ENCODE assay signal across 27 cellular contexts in genomic region chr2:224507789-224508188, GRCh38.
DNase-seq lines count a peak whose midpoint lies in the region; ATAC-seq, FAIRE-seq and TF ChIP-seq lines count a peak whose summit lies in the region.
"Had no signal": no experiment of that assay in that cellular context is flagged by ENCODE, and none has a peak within 500 bp of the region (broad histone marks: within the 10 kb centered on the region; RNA-seq: fewer than 3 reads in every experiment).

No MANE protein-coding gene starts in this region.

- H3K4me2 ChIP-seq in PC-3 (ENCODE audit: low read length): no peak overlapping the region
- H3K4me2 ChIP-seq in PC-9: no peak overlapping the region
- H3K4me2 ChIP-seq: BLaER1 had no signal

- H3K27me3 ChIP-seq in PC-3 (ENCODE audit: low read length): no peaks in the 10 kb centered on the region
- no peaks in the 10 kb centered on the region for H3K27me3 ChIP-seq in small intestine (ENCODE audit: control insufficient read depth in 2 of 2, insufficient read depth in 2 of 2, low read length in 2 of 2)
- no peaks in the 10 kb centered on the region for H3K27me3 ChIP-seq in PC-9 (ENCODE audit: insufficient read depth, low read depth)
- H3K27me3 ChIP-seq: BE2C, BLaER1 had no signal

- BruUV-seq in PC-3 (replicated peaks; lab: Mats Ljungman, UMichigan): no TSS peak
- BruUV-seq in PC-9 (replicated peaks; lab: Mats Ljungman, UMichigan): no TSS peak

- peaks cover 7% of the 10 kb centered on the region for H3K4me1 Mint-ChIP-seq in activated CD8-positive, alpha-beta T cell treated with anti-CD3 and anti-CD28 coated beads for 36 hours (ENCODE audit: low read depth)

- H3K36me3 ChIP-seq in PC-3 (ENCODE audit: low read depth, low read length) (peaks cover 31% of the 10 kb centered on the region; the same call in 1 of the 2 replicates), small intestine (ENCODE audit: control insufficient read depth in 2 of 2, insufficient read depth in 2 of 2, low read length in 2 of 2) (peaks cover 8 to 20% of the 10 kb centered on the region in 2 donors), PC-9 (ENCODE audit: low read depth) (peaks cover 56% of the 10 kb centered on the region)

- 92 to 98% (median 97%) methylated on average over 1 of the region's 1 CpG for WGBS in small intestine, 3 donors

- DNase-seq in NCI-H526 (lab: John Stamatoyannopoulos, UW): peak; percentile 67 to 72
- DNase-seq in PC-3: no peak
- DNase-seq in small intestine: no peak
- DNase-seq in activated CD8-positive, alpha-beta T cell treated with anti-CD3 and anti-CD28 coated beads for 36 hours: no peak
- DNase-seq in PC-9: no peak
- DNase-seq: 8988T; ACHN; BE2C; C1 segment of cervical spinal cord; CD4-positive, alpha-beta memory T cell; CD4-positive, CD25-positive, alpha-beta regulatory T cell; CD8-positive, alpha-beta memory T cell; COR-L47; DMS 273 treated with DMSO at 0.1 percent for 48 hours; DMS153; DMS53; DMS79; DND-41; EL; GDM1 had no signal

- no peak overlapping the region for H3K4me3 Mint-ChIP-seq in activated CD8-positive, alpha-beta T cell treated with anti-CD3 and anti-CD28 coated beads for 36 hours
- H3K4me3 Mint-ChIP-seq: CD14-positive monocyte; CD4-positive, alpha-beta memory T cell; CD4-positive, CD25-positive, alpha-beta regulatory T cell; CD8-positive, alpha-beta memory T cell had no signal

- H2AFZ ChIP-seq in PC-3 (ENCODE audit: low read length): no peak overlapping the region
- H2AFZ ChIP-seq in PC-9: no peak overlapping the region

- H3K27ac ChIP-seq in PC-3 (ENCODE audit: low read length) (no peak overlapping the region), small intestine (ENCODE audit: low read depth in 1 of 2, low read length in 1 of 2) (no peak overlapping the region), PC-9 (no peak overlapping the region)
- H3K27ac ChIP-seq: BLaER1 had no signal

- H3K27me3 Mint-ChIP-seq in activated CD8-positive, alpha-beta T cell treated with anti-CD3 and anti-CD28 coated beads for 36 hours: no peaks in the 10 kb centered on the region
- H3K27me3 Mint-ChIP-seq: CD4-positive, alpha-beta memory T cell; CD4-positive, CD25-positive, alpha-beta regulatory T cell; CD8-positive, alpha-beta memory T cell had no signal

- no peak overlapping the region for H3K9ac ChIP-seq in PC-3 (ENCODE audit: low read length)
- H3K9ac ChIP-seq: BLaER1 had no signal

- no peaks in the 10 kb centered on the region for H3K9me3 Mint-ChIP-seq in activated CD8-positive, alpha-beta T cell treated with anti-CD3 and anti-CD28 coated beads for 36 hours
- H3K9me3 Mint-ChIP-seq: CD14-positive monocyte; CD4-positive, alpha-beta memory T cell; CD4-positive, CD25-positive, alpha-beta regulatory T cell; CD8-positive, alpha-beta memory T cell had no signal

- H4K20me1 ChIP-seq in PC-3 (ENCODE audit: low read length) (0 out of 2 replicates have a peak, but pooled peaks cover under 1% of the 10 kb centered on the region), PC-9 (ENCODE audit: insufficient read depth) (peaks cover 12% of the 10 kb centered on the region; the same call in 1 of the 2 replicates)

- H3K27ac Mint-ChIP-seq in activated CD8-positive, alpha-beta T cell treated with anti-CD3 and anti-CD28 coated beads for 36 hours: no peak overlapping the region
- H3K27ac Mint-ChIP-seq: CD14-positive monocyte; CD4-positive, alpha-beta memory T cell; CD4-positive, CD25-positive, alpha-beta regulatory T cell; CD8-positive, alpha-beta memory T cell had no signal

- CTCF ChIA-PET in PC-3 (lab: Charles Lee) (no interaction called here), PC-9 (lab: Charles Lee) (no interaction called here)
- CTCF ChIA-PET in activated CD8-positive, alpha-beta T cell treated with anti-CD3 and anti-CD28 coated beads for 36 hours (lab: Charles Lee): no interaction called here

- ATAC-seq in PC-3 (peak; percentile 37), GM19455 (IDR thresholded peaks at IDR 0.05; ENCODE audit: unreplicated experiment) (no peak), GM18498 (IDR thresholded peaks at IDR 0.05; ENCODE audit: unreplicated experiment) (no peak)
- no peak for ATAC-seq in activated CD8-positive, alpha-beta T cell treated with anti-CD3 and anti-CD28 coated beads for 36 hours
- ATAC-seq: GM12878 had no signal

- peak; percentile 9 for FAIRE-seq in islet of Langerhans (lab: Jason Lieb, UNC)
- FAIRE-seq in small intestine (lab: Jason Lieb, UNC): peak; percentile 73
- FAIRE-seq: GM12892 had no signal

- H3K4me1 ChIP-seq in PC-3 (ENCODE audit: insufficient read depth, low read length) (0 out of 2 replicates have a peak, but pooled peaks cover 3% of the 10 kb centered on the region), small intestine (ENCODE audit: control insufficient read depth in 2 of 2, insufficient read depth in 1 of 2, low read depth in 1 of 2, low read length in 1 of 2) (no peaks in the 10 kb centered on the region), PC-9 (replicated peaks; ENCODE audit: insufficient read depth) (no peaks in the 10 kb centered on the region)
- H3K4me1 ChIP-seq: BE2C, BLaER1 had no signal

- no peak for TF ChIP-seq CTCF in PC-3 (conservative IDR thresholded peaks at IDR 0.05; ENCODE audit: low read depth, low read length)
- TF ChIP-seq CTCF in activated CD8-positive, alpha-beta T cell treated with anti-CD3 and anti-CD28 coated beads for 36 hours (IDR thresholded peaks at IDR 0.05): no peak
- no peak for TF ChIP-seq CTCF in PC-9 (conservative IDR thresholded peaks at IDR 0.05)

- no peaks in the 10 kb centered on the region for H3F3A ChIP-seq in PC-3 (ENCODE audit: low read length, unreplicated experiment)
- H3F3A ChIP-seq in PC-9 (ENCODE audit: insufficient read depth, low read depth): peaks cover 10% of the 10 kb centered on the region

- H3K9me2 ChIP-seq in PC-3 (replicated peaks; ENCODE audit: low read length) (no peaks in the 10 kb centered on the region), PC-9 (ENCODE audit: insufficient read depth) (no peaks in the 10 kb centered on the region)

- intact Hi-C loops in PC-3 (cut with micrococcal nuclease): loop anchor here (2.0 kb wide), 1 partner anchor 13 kb away; no protein-coding TSS in a partner anchor
- intact Hi-C loops in activated CD8-positive, alpha-beta T cell treated with anti-CD3 and anti-CD28 coated beads for 36 hours (cut with micrococcal nuclease): no loop called here
- intact Hi-C loops in PC-9 (cut with micrococcal nuclease; ENCODE audit: unreplicated experiment): loop anchor here (5.0 kb wide), 1 partner anchor 140 kb away; no protein-coding TSS in a partner anchor

- H3K79me2 ChIP-seq in PC-3 (ENCODE audit: low read length): no peaks in the 10 kb centered on the region
- H3K79me2 ChIP-seq in PC-9 (ENCODE audit: low read depth): peaks cover 17% of the 10 kb centered on the region

- POLR2A ChIA-PET in PC-3 (lab: Charles Lee; ENCODE audit: unreplicated experiment) (no interaction called here), PC-9 (lab: Charles Lee; ENCODE audit: unreplicated experiment) (interaction anchor here (0.5 to 0.6 kb wide), 2 partner anchors 19 to 67 kb away, joined by 4 to 7 read pairs; no protein-coding TSS in a partner anchor)
- POLR2A ChIA-PET in activated CD8-positive, alpha-beta T cell treated with anti-CD3 and anti-CD28 coated beads for 36 hours (lab: Charles Lee): no interaction called here

- peaks cover 37% of the 10 kb centered on the region for H3K36me3 Mint-ChIP-seq in activated CD8-positive, alpha-beta T cell treated with anti-CD3 and anti-CD28 coated beads for 36 hours (ENCODE audit: low read depth)

- H3K4me3 ChIP-seq in PC-3 (ENCODE audit: low read length): no peak overlapping the region
- no peak overlapping the region for H3K4me3 ChIP-seq in small intestine (ENCODE audit: low read depth in 1 of 2, low read length in 2 of 2)
- H3K4me3 ChIP-seq in PC-9: no peak overlapping the region
- H3K4me3 ChIP-seq: BLaER1, GM12878 had no signal

- H3K9me3 ChIP-seq in PC-3 (ENCODE audit: low read length) (no peaks in the 10 kb centered on the region), small intestine (ENCODE audit: control insufficient read depth, low read depth) (no peaks in the 10 kb centered on the region), PC-9 (ENCODE audit: insufficient read depth, low read depth) (no peaks in the 10 kb centered on the region)
- H3K9me3 ChIP-seq: BE2C, BLaER1 had no signal

Comparison
In these comparisons a context has a peak if more than half of its experiments do, and no peak if none do; other contexts are left out.
1. DNase-seq: peak in NCI-H526 (2 of 2); none in PC-3 (single experiment), small intestine (single experiment), activated CD8-positive, alpha-beta T cell treated with anti-CD3 and anti-CD28 coated beads for 36 hours (single experiment) and PC-9 (0 of 2).